9 cellular contexts compared by ENCODE assay signal in genomic region chr3:11581237-11582122, GRCh38.
DNase-seq lines count a peak whose midpoint lies in the region; ATAC-seq and TF ChIP-seq lines count a peak whose summit lies in the region.
"Had no signal": no experiment of that assay in that cellular context is flagged by ENCODE, and none has a peak within 500 bp of the region (broad histone marks: within the 10 kb centered on the region; RNA-seq: fewer than 3 reads in every experiment).

No MANE protein-coding gene starts in this region.

- WGBS in ectodermal cell, 2 experiments, result 50 to 53% methylated on average over 12 to 15 of the region's 15 CpGs
- WGBS in upper lobe of left lung, 2 donors, result 39 to 40% methylated on average over 15 of the region's 15 CpGs

- H3K27ac ChIP-seq in ectodermal cell (ENCODE audit: insufficient read depth, low read depth, low read length, poor library complexity, severe bottlenecking) (peak overlapping the region; percentile 90), upper lobe of left lung (peak overlapping the region; percentile 24 to 68 (median 50))

- H3K4me3 ChIP-seq in ectodermal cell (ENCODE audit: insufficient read depth, low read depth, low read length) (peak overlapping the region; percentile 45), upper lobe of left lung (peak overlapping the region in 3 of 4 donors; percentile 11 to 30 (median 23))

- no peak for ATAC-seq in activated T-cell treated with anti-CD3 and anti-CD28 coated beads, Interleukin-2, amount 50 U/mL, for 72 hours (replicated peaks in 1 of 2)
- ATAC-seq in upper lobe of left lung (ENCODE audit: low FRiP score in 2 of 2) (peak; percentile 25 to 46), GM21447 (IDR thresholded peaks at IDR 0.05; ENCODE audit: unreplicated experiment) (no peak), HG02938 (IDR thresholded peaks at IDR 0.05; ENCODE audit: unreplicated experiment) (no peak)

- no peaks in the 10 kb centered on the region for H3K9me3 ChIP-seq in ectodermal cell (ENCODE audit: control insufficient read depth, low read length)
- no peaks in the 10 kb centered on the region for H3K9me3 ChIP-seq in upper lobe of left lung

- H3K27me3 Mint-ChIP-seq in activated T-cell treated with anti-CD3 and anti-CD28 coated beads, Interleukin-2, amount 50 U/mL, for 72 hours (ENCODE audit: low read depth), result no peaks in the 10 kb centered on the region

- peaks cover 55% of the 10 kb centered on the region for H3K4me1 Mint-ChIP-seq in activated T-cell treated with anti-CD3 and anti-CD28 coated beads, Interleukin-2, amount 50 U/mL, for 72 hours (ENCODE audit: low read depth)

- no peaks in the 10 kb centered on the region for H3K9me3 Mint-ChIP-seq in activated T-cell treated with anti-CD3 and anti-CD28 coated beads, Interleukin-2, amount 50 U/mL, for 72 hours
- H3K9me3 Mint-ChIP-seq: T-helper 1 cell treated with Interleukin-12 subunit alpha and Interleukin-12 subunit beta and Interleukin-4 antibody, amounts not matched to agents 30 μg/mL and 1 μg/mL, for 36 hours had no signal

- H3K27me3 ChIP-seq in ectodermal cell (ENCODE audit: control insufficient read depth, insufficient read depth, low read length, poor library complexity, severe bottlenecking) (no peaks in the 10 kb centered on the region), upper lobe of left lung (no peaks in the 10 kb centered on the region)

- no peak for TF ChIP-seq POLR2A in upper lobe of left lung (IDR thresholded peaks at IDR 0.05)

- TF ChIP-seq CTCF in upper lobe of left lung (IDR thresholded peaks at IDR 0.05), result no peak

- H3K27ac Mint-ChIP-seq in activated T-cell treated with anti-CD3 and anti-CD28 coated beads, Interleukin-2, amount 50 U/mL, for 72 hours, result no peak overlapping the region
- H3K27ac Mint-ChIP-seq: T-helper 1 cell treated with Interleukin-12 subunit alpha and Interleukin-12 subunit beta and Interleukin-4 antibody, amounts not matched to agents 30 μg/mL and 1 μg/mL, for 36 hours had no signal

- no peaks in the 10 kb centered on the region for H3K36me3 ChIP-seq in ectodermal cell (ENCODE audit: control insufficient read depth, insufficient read depth, low read length)
- H3K36me3 ChIP-seq in upper lobe of left lung, result no peaks in the 10 kb centered on the region

- TF ChIP-seq EP300 in upper lobe of left lung (IDR thresholded peaks at IDR 0.05), result no peak

- no peak for DNase-seq in activated T-cell treated with anti-CD3 and anti-CD28 coated beads, Interleukin-2, amount 50 U/mL, for 72 hours
- no peak for DNase-seq in activated T-cell treated with anti-CD3 and anti-CD28 coated beads, Interleukin-2, amount 50 U/mL, for 48 hours
- DNase-seq in midbrain (lab: John Stamatoyannopoulos, UW) (peak; percentile 68), upper lobe of left lung (no peak), NCI-H1048 (lab: John Stamatoyannopoulos, UW) (no peak)

- peaks cover 0 to 4% of the 10 kb centered on the region in 2 donors for H3K36me3 Mint-ChIP-seq in activated T-cell treated with anti-CD3 and anti-CD28 coated beads, Interleukin-2, amount 50 U/mL, for 72 hours (ENCODE audit: insufficient read depth in 2 of 2)

- peak overlapping the region; percentile 56 to 69 for H3K4me3 Mint-ChIP-seq in activated T-cell treated with anti-CD3 and anti-CD28 coated beads, Interleukin-2, amount 50 U/mL, for 72 hours

- peaks cover 43% of the 10 kb centered on the region for H3K4me1 ChIP-seq in ectodermal cell (ENCODE audit: control insufficient read depth, insufficient read depth, low read length)
- H3K4me1 ChIP-seq in upper lobe of left lung, result peaks cover 26 to 35% (median 31%) of the 10 kb centered on the region in 4 donors

Comparison
In these comparisons a context has a peak if more than half of its experiments do, and no peak if none do; other contexts are left out.
1. ATAC-seq: peak in upper lobe of left lung (2 of 2); none in activated T-cell treated with anti-CD3 and anti-CD28 coated beads, Interleukin-2, amount 50 U/mL, for 72 hours (0 of 2), GM21447 (single experiment) and HG02938 (single experiment).